In genomic region chr7:151460474-151460855, GRCh38 we compare ENCODE assay signal across 8 cellular contexts. TPM values are rescaled to one million over a fixed set of nuclear protein-coding genes. Genes with fewer than 3 reads are reported as not detected.
DNase-seq lines count a peak whose midpoint lies in the region; ATAC-seq, FAIRE-seq and TF ChIP-seq lines count a peak whose summit lies in the region.

No MANE protein-coding gene starts in this region.

- H3K27me3 Mint-ChIP-seq in HFFc6 (ENCODE audit: insufficient read depth): no peaks in the 10 kb centered on the region; the same call in none of the 2 replicates
- peaks cover 0 to 2% of the 10 kb centered on the region in 2 donors for H3K27me3 Mint-ChIP-seq in CD4-positive, alpha-beta memory T cell

- CTCF ChIA-PET in CD4-positive, alpha-beta memory T cell (lab: Charles Lee; ENCODE audit: partially characterized antibody): interaction anchor here (0.5 to 1.9 kb wide), 4 partner anchors 11 to 174 kb away, joined by 3 to 7 read pairs (median 4); no protein-coding TSS in a partner anchor

- H3K9me3 ChIP-seq in left lung (peaks cover 0 to 13% of the 10 kb centered on the region in 2 donors), small intestine (ENCODE audit: control insufficient read depth, low read depth) (no peaks in the 10 kb centered on the region), Karpas-422 (ENCODE audit: low read length) (no peaks in the 10 kb centered on the region)
- H3K9me3 ChIP-seq in CD4-positive, alpha-beta memory T cell (ENCODE audit: control insufficient read depth in 1 of 2, low read length in 2 of 2): peaks cover 0 to 18% of the 10 kb centered on the region in 2 donors

- peaks cover 25% of the 10 kb centered on the region for H3K9me3 Mint-ChIP-seq in HFFc6
- H3K9me3 Mint-ChIP-seq in CD4-positive, alpha-beta memory T cell: peaks cover 6 to 45% (median 20%) of the 10 kb centered on the region in 8 donors

- H3K27ac Mint-ChIP-seq in HFFc6: peak overlapping the region; percentile 89
- H3K27ac Mint-ChIP-seq in CD4-positive, alpha-beta memory T cell: peak overlapping the region in 1 of 7 donors; percentile 73

- DNase-seq in HFFc6: no peak
- DNase-seq in coronary artery (ENCODE audit: low spot score): no peak
- DNase-seq in left lung: no peak
- no peak for DNase-seq in small intestine
- no peak for DNase-seq in CD4-positive, alpha-beta memory T cell
- no peak for DNase-seq in Karpas-422

- H3K4me3 ChIP-seq in coronary artery (peak overlapping the region; percentile 55), left lung (no peak overlapping the region), small intestine (ENCODE audit: low read depth in 1 of 2, low read length in 2 of 2) (no peak overlapping the region), Karpas-422 (ENCODE audit: low read length) (no peak overlapping the region)
- no peak overlapping the region for H3K4me3 ChIP-seq in CD4-positive, alpha-beta memory T cell (ENCODE audit: low read length in 2 of 2)

- ATAC-seq in left lung (peak; percentile 3), HG03097 (IDR thresholded peaks at IDR 0.05; ENCODE audit: low FRiP score, unreplicated experiment) (no peak), GM21526 (IDR thresholded peaks at IDR 0.05; ENCODE audit: low FRiP score, unreplicated experiment) (no peak)

- H3K4me1 ChIP-seq in left lung (peaks cover 9 to 12% of the 10 kb centered on the region in 2 donors), small intestine (ENCODE audit: control insufficient read depth in 2 of 2, insufficient read depth in 1 of 2, low read depth in 1 of 2, low read length in 1 of 2) (peaks cover 0 to 3% of the 10 kb centered on the region in 2 donors), Karpas-422 (ENCODE audit: low read length) (0 out of 2 replicates have a peak, but pooled peaks cover 4% of the 10 kb centered on the region)
- no peaks in the 10 kb centered on the region for H3K4me1 ChIP-seq in CD4-positive, alpha-beta memory T cell (ENCODE audit: insufficient read depth, low read length)

- 44 to 63% (median 58%) methylated on average over 10 of the region's 10 CpGs for WGBS in small intestine, 3 donors

- H3K27me3 ChIP-seq in left lung: peaks cover 0 to 4% of the 10 kb centered on the region in 2 donors
- H3K27me3 ChIP-seq in small intestine (ENCODE audit: control insufficient read depth in 2 of 2, insufficient read depth in 2 of 2, low read length in 2 of 2): no peaks in the 10 kb centered on the region
- no peaks in the 10 kb centered on the region for H3K27me3 ChIP-seq in CD4-positive, alpha-beta memory T cell (ENCODE audit: insufficient read depth, low read length)
- H3K27me3 ChIP-seq in Karpas-422 (ENCODE audit: low read length): no peaks in the 10 kb centered on the region

- no peak overlapping the region for H3K9ac ChIP-seq in Karpas-422 (ENCODE audit: low read length)

- H3K9me2 ChIP-seq in Karpas-422 (replicated peaks; ENCODE audit: insufficient read depth, low read length): no peaks in the 10 kb centered on the region

- POLR2A ChIA-PET in CD4-positive, alpha-beta memory T cell (lab: Charles Lee; ENCODE audit: partially characterized antibody): no interaction called here

- H2AFZ ChIP-seq in Karpas-422 (ENCODE audit: low read length): no peak overlapping the region

- H3K4me1 Mint-ChIP-seq in HFFc6 (ENCODE audit: low read depth): peaks cover 28% of the 10 kb centered on the region
- peaks cover 0 to 5% (median 4%) of the 10 kb centered on the region in 4 donors for H3K4me1 Mint-ChIP-seq in CD4-positive, alpha-beta memory T cell

- H3K36me3 ChIP-seq in left lung (peaks cover 0 to 16% of the 10 kb centered on the region in 2 donors), small intestine (ENCODE audit: control insufficient read depth in 2 of 2, insufficient read depth in 2 of 2, low read length in 2 of 2) (peaks cover 3% of the 10 kb centered on the region in 2 donors), Karpas-422 (ENCODE audit: insufficient read depth, low read length) (peaks cover 5% of the 10 kb centered on the region)
- no peaks in the 10 kb centered on the region for H3K36me3 ChIP-seq in CD4-positive, alpha-beta memory T cell (ENCODE audit: insufficient read depth, low read length)

- H3K36me3 Mint-ChIP-seq in HFFc6 (ENCODE audit: low read depth): peaks cover 38% of the 10 kb centered on the region
- H3K36me3 Mint-ChIP-seq in CD4-positive, alpha-beta memory T cell: peaks cover 25 to 29% of the 10 kb centered on the region in 2 donors

- intact Hi-C loops in left lung (cut with DNase I): no loop called here
- intact Hi-C loops in CD4-positive, alpha-beta memory T cell (cut with micrococcal nuclease): no loop called here

- FAIRE-seq in small intestine (lab: Jason Lieb, UNC): no peak

- peak overlapping the region; percentile 79 for H3K4me3 Mint-ChIP-seq in HFFc6
- no peak overlapping the region for H3K4me3 Mint-ChIP-seq in CD4-positive, alpha-beta memory T cell

- TF ChIP-seq CTCF in HFFc6 (IDR thresholded peaks at IDR 0.05) (no peak), coronary artery (IDR thresholded peaks at IDR 0.05) (no peak), left lung (IDR thresholded peaks at IDR 0.05) (no peak)

- no peak overlapping the region for H3K4me2 ChIP-seq in Karpas-422 (ENCODE audit: low read depth, low read length, poor library complexity, severe bottlenecking)

- H3K27ac ChIP-seq in coronary artery (peak overlapping the region; percentile 82 to 95), left lung (peak overlapping the region in 1 of 2 donors; percentile 57), small intestine (ENCODE audit: low read depth in 1 of 2, low read length in 1 of 2) (peak overlapping the region; percentile 85 to 95), Karpas-422 (ENCODE audit: low read length) (no peak overlapping the region)
- H3K27ac ChIP-seq in CD4-positive, alpha-beta memory T cell (ENCODE audit: low read depth, low read length): no peak overlapping the region

- H3K79me2 ChIP-seq in Karpas-422 (ENCODE audit: low read length): no peaks in the 10 kb centered on the region

- H4K20me1 ChIP-seq in Karpas-422 (ENCODE audit: insufficient read depth, low read depth, low read length): 0 out of 2 replicates have a peak, but pooled peaks cover 3% of the 10 kb centered on the region

RNA-seq across cellular contexts. Expression of gene CRYGN, which starts 20.5 kb away (rescaled TPM):
- total RNA-seq in HFFc6 (2021; fragmentation: NEBNext Ultra II Directional; extraction: Animal tissue kit (Norgen Biotek cat#: 25700)): not detected
- not detected for total RNA-seq in left lung
- under 1 TPM in 1 of 3 donors, not detected in 2; 0.06 TPM for polyA plus RNA-seq in small intestine
- total RNA-seq in CD4-positive, alpha-beta memory T cell: not detected
- 1 to 10 TPM in 1 of 2 donors, not detected in 1; 1.9 TPM for polyA plus RNA-seq in CD4-positive, alpha-beta memory T cell
- total RNA-seq in Karpas-422 (2014; rRNA removed; shearing (Covaris generic); ENCODE audit: low replicate concordance): not detected in 2 replicates

RNA-seq across cellular contexts. Expression of gene WDR86, which starts 50.6 kb away (rescaled TPM):
- not detected for total RNA-seq in HFFc6 (2021; fragmentation: NEBNext Ultra II Directional; extraction: Animal tissue kit (Norgen Biotek cat#: 25700))
- 1 to 10 TPM in 1 of 2 donors, under 1 TPM in 1; 0.85 to 1.1 TPM for total RNA-seq in left lung
- 1 to 10 TPM in 2 of 3 donors, not detected in 1; 1.1 to 1.8 TPM for polyA plus RNA-seq in small intestine
- 1 to 10 TPM; 7.0 to 8.0 TPM for total RNA-seq in CD4-positive, alpha-beta memory T cell
- 10 to 100 TPM; 10.0 to 14.4 TPM for polyA plus RNA-seq in CD4-positive, alpha-beta memory T cell
- not detected in 2 replicates for total RNA-seq in Karpas-422 (2014; rRNA removed; shearing (Covaris generic); ENCODE audit: low replicate concordance)

RNA-seq across cellular contexts. Expression of gene RHEB, which starts 59.2 kb away (rescaled TPM):
- 100 to 1,000 TPM; 104 to 122 (median 118) TPM for total RNA-seq in HFFc6 (2021; fragmentation: NEBNext Ultra II Directional; extraction: Animal tissue kit (Norgen Biotek cat#: 25700))
- 100 to 1,000 TPM; 103 to 109 TPM for total RNA-seq in left lung
- 10 to 100 TPM; 54.4 to 84.6 (median 69.6) TPM for polyA plus RNA-seq in small intestine
- total RNA-seq in CD4-positive, alpha-beta memory T cell: 10 to 100 TPM; 40.8 to 45.1 TPM
- polyA plus RNA-seq in CD4-positive, alpha-beta memory T cell: 10 to 100 TPM; 83.0 to 83.2 TPM
- 45.6 and 47.5 TPM in 2 replicates for total RNA-seq in Karpas-422 (2014; rRNA removed; shearing (Covaris generic); ENCODE audit: low replicate concordance)

Comparison
In these comparisons a context has a peak if more than half of its experiments do, and no peak if none do; other contexts are left out.
1. H3K27ac ChIP-seq: peak in coronary artery (2 of 2) and small intestine (2 of 2); none in CD4-positive, alpha-beta memory T cell (single experiment) and Karpas-422 (single experiment).